In the genomic region with DNA sequence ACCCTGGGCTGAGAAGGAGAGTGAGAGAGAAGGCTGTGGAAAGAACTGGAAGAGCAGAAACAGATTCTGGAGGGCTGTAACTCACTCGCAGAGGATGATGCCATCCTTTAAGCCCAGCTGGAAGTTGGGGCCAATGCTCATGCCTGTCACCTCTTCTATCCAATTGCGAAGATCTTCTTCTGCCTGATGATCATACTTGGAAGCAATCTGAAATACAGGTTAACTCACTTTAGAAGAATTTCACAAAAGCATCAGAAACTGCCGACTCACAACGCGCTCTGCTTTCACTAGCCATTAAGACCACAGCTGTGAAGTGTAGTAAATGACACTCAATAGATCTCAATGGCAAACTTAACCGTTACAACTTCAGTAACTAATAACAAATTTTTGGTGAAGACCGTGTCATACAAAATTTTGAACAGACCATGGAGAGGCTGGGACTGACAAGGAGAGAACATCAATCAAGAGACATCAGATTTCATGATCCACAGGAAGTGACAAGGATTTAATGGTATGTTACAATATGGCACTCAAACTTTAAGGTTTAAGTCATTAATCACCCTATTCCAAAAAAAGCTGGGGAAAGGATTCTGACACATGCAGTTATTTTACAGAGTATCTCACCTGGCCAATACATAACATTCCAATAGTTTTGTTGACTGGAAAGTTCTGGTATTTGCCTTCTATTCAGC, we compare ENCODE assay signal across 15 cellular contexts. TPM values are rescaled to one million over a fixed set of nuclear protein-coding genes. Genes with fewer than 3 reads are reported as not detected.
DNase-seq lines count a peak whose midpoint lies in the region; ATAC-seq and TF ChIP-seq lines count a peak whose summit lies in the region.
"Had no signal": no experiment of that assay in that cellular context is flagged by ENCODE, and none has a peak within 500 bp of the region (broad histone marks: within the 10 kb centered on the region; RNA-seq: fewer than 3 reads in every experiment).

No MANE protein-coding gene starts in this region.

- 84 to 90% methylated on average over 7 of the region's 7 CpGs for WGBS in lower leg skin, 2 donors

- peaks cover 2% of the 10 kb centered on the region for H3K27me3 Mint-ChIP-seq in neural progenitor cell (ENCODE audit: insufficient read depth, low read depth)

- peaks cover 89% of the 10 kb centered on the region for H3K79me2 ChIP-seq in neural progenitor cell (ENCODE audit: low read depth)
- H3K79me2 ChIP-seq: parathyroid adenoma had no signal

- H3K4me2 ChIP-seq in neural progenitor cell = no peak overlapping the region

- H3K27me3 ChIP-seq in MG63 (no peaks in the 10 kb centered on the region), neural progenitor cell (no peaks in the 10 kb centered on the region)
- H3K27me3 ChIP-seq: testis had no signal

- H3K4me3 Mint-ChIP-seq in neural progenitor cell = no peak overlapping the region

- peaks cover 99% of the 10 kb centered on the region for H4K20me1 ChIP-seq in neural progenitor cell (ENCODE audit: low read depth)

- TF ChIP-seq POLR2A in lower leg skin (IDR thresholded peaks at IDR 0.05) = no peak

- H3K4me3 ChIP-seq in MG63 (no peak overlapping the region), neural progenitor cell (no peak overlapping the region), lower leg skin (ENCODE audit: low read depth, poor library complexity, severe bottlenecking) (no peak overlapping the region)
- H3K4me3 ChIP-seq: testis had no signal

- H3K36me3 ChIP-seq in MG63 (peaks cover 60% of the 10 kb centered on the region), neural progenitor cell (peaks cover 35% of the 10 kb centered on the region)

- peaks cover 45% of the 10 kb centered on the region for H3K36me3 Mint-ChIP-seq in neural progenitor cell

- peak overlapping the region; percentile 43 for H3K27ac ChIP-seq in epithelial cell of prostate
- no peak overlapping the region for H3K27ac ChIP-seq in neural progenitor cell
- H3K27ac ChIP-seq: parathyroid adenoma, testis had no signal

- no peaks in the 10 kb centered on the region for H3K4me1 ChIP-seq in neural progenitor cell
- H3K4me1 ChIP-seq: testis had no signal

- ATAC-seq in HG03571 (IDR thresholded peaks at IDR 0.05; ENCODE audit: unreplicated experiment) = no peak
- no peak for ATAC-seq in HG02885 (IDR thresholded peaks at IDR 0.05; ENCODE audit: poor library complexity, unreplicated experiment)
- ATAC-seq: left ventricle myocardium superior had no signal

- peaks cover 14% of the 10 kb centered on the region for H3F3A ChIP-seq in neural progenitor cell (ENCODE audit: low read depth)

- intact Hi-C loops in lower leg skin (cut with DNase I; ENCODE audit: low total_unique reads) = no loop called here

- no peak overlapping the region for H3K9ac ChIP-seq in neural progenitor cell
- H3K9ac ChIP-seq: parathyroid adenoma had no signal

- H3K9me3 Mint-ChIP-seq in neural progenitor cell = peaks cover 3% of the 10 kb centered on the region

- H2AFZ ChIP-seq in neural progenitor cell (replicated peaks) = no peak overlapping the region
- H2AFZ ChIP-seq: parathyroid adenoma had no signal

- H3K4me1 Mint-ChIP-seq in neural progenitor cell = peaks cover 16% of the 10 kb centered on the region

- DNase-seq in EH (ENCODE audit: low read depth) (peak; percentile 41), MG63 (peak; percentile 4), epithelial cell of prostate (ENCODE audit: low read depth, low spot score) (no peak), neural progenitor cell (ENCODE audit: low spot score) (no peak), lower leg skin (ENCODE audit: low spot score in 2 of 2) (no peak), cerebellar nuclear complex (lab: John Stamatoyannopoulos, UW) (no peak)
- DNase-seq: activated CD4-positive, alpha-beta T cell treated with anti-CD3 and anti-CD28 coated beads for 4 hours; activated T-cell treated with anti-CD3 and anti-CD28 coated beads for 4 hours; left ventricle myocardium superior; NCI-H1694; NCI-H524 treated with DMSO at 0.1 percent for 48 hours; testis had no signal

- TF ChIP-seq CTCF in neural progenitor cell (IDR thresholded peaks at IDR 0.05) (no peak), lower leg skin (IDR thresholded peaks at IDR 0.05) (no peak)

- peak overlapping the region; percentile 16 for H3K27ac Mint-ChIP-seq in neural progenitor cell

- no peaks in the 10 kb centered on the region for H3K9me3 ChIP-seq in MG63
- no peaks in the 10 kb centered on the region for H3K9me3 ChIP-seq in neural progenitor cell (ENCODE audit: low read depth)
- H3K9me3 ChIP-seq: testis had no signal

RNA-seq across cellular contexts. Expression of a gene that starts 23.4 kb away (rescaled TPM):
- total RNA-seq in MG63 (2014; rRNA removed; shearing (Covaris generic); ENCODE audit: low replicate concordance) = 129 and 169 TPM in 2 replicates
- 477 and 644 TPM in 2 replicates for total RNA-seq in neural progenitor cell (ENCODE audit: low replicate concordance)
- total RNA-seq in lower leg skin = 10 to 100 TPM; 30.7 to 94.3 (median 47.8) TPM

Comparison
In these comparisons a context has a peak if more than half of its experiments do, and no peak if none do; other contexts are left out.
1. DNase-seq: peak in EH (single experiment) and MG63 (single experiment); none in epithelial cell of prostate (single experiment), neural progenitor cell (single experiment), lower leg skin (0 of 2) and cerebellar nuclear complex (0 of 2).